20 cellular contexts compared by ENCODE assay signal in genomic region chr11:31443802-31444201, GRCh38.
"Had no signal": no experiment of that assay in that cellular context is flagged by ENCODE, and none has a peak within 500 bp of the region (broad histone marks: within the 10 kb centered on the region; RNA-seq: fewer than 3 reads in every experiment).

No MANE protein-coding gene starts in this region.

- H3K36me3 ChIP-seq: brain microvascular endothelial cell, transverse colon had no signal

- ATAC-seq: activated naive CD4-positive, alpha-beta T cell treated with anti-CD3 and anti-CD28 coated beads, Interleukin-2, amount 50 U/mL, for 72 hours; activated T-helper 17 cell treated with anti-CD3 and anti-CD28 coated beads, Interleukin-2, amount 50 U/mL, for 72 hours; foreskin keratinocyte; sciatic nerve; stimulated activated memory B cell treated with anti-CD40 and anti-IgM and Interleukin-4, amounts not matched to agents 10 μg/mL and 1 μg/mL and 100 μg/mL, for 72 hours had no signal

- H3K4me3 ChIP-seq: ascending aorta, stomach, suprapubic skin, transverse colon had no signal

- H3K27me3 ChIP-seq: ascending aorta, brain microvascular endothelial cell, foreskin keratinocyte, stomach, suprapubic skin, transverse colon had no signal

- DNase-seq: activated CD4-positive, alpha-beta T cell treated with anti-CD3 and anti-CD28 coated beads for 1 hour; activated CD4-positive, alpha-beta T cell treated with anti-CD3 and anti-CD28 coated beads, Interleukin-2, amount 50 U/mL, for 1 hour; activated T-cell treated with anti-CD3 and anti-CD28 coated beads, Interleukin-2, amount 50 U/mL, for 1 hour; brain microvascular endothelial cell; caudate nucleus; effector CD8-positive, alpha-beta T cell; foreskin keratinocyte; occipital lobe; posterior cingulate gyrus; small intestine; stimulated activated CD4-positive, alpha-beta T cell treated with anti-CD3 and anti-CD28 coated beads, Interleukin-15, amount 100 ng/mL, for 24 hours; stomach; transverse colon had no signal

- H3K9me3 ChIP-seq: ascending aorta, stomach, suprapubic skin, transverse colon had no signal

- H3K27ac ChIP-seq: ascending aorta, brain microvascular endothelial cell, foreskin keratinocyte, stomach, suprapubic skin, transverse colon, VCaP had no signal

- H3K4me1 ChIP-seq: ascending aorta, foreskin keratinocyte, stomach, suprapubic skin, transverse colon had no signal
